1 cellular context compared by ENCODE assay signal in genomic region chr15:82680200-82681102, GRCh38.
TF ChIP-seq lines count a peak whose summit lies in the region.

No MANE protein-coding gene starts in this region.

TF ChIP-seq in GM12878, 131 proteins besides CTCF, POLR2A, EP300 and RAD21 (continued from another document):
- TF ChIP-seq ZBTB4 (CRISPR knock-in tag; IDR thresholded peaks at IDR 0.05) (no peak), CREB1 (IDR thresholded peaks at IDR 0.05; ENCODE audit: low read depth) (0 out of 2 replicates have a peak, but pooled peaks have one; percentile 16), TAF1 (IDR thresholded peaks at IDR 0.05; ENCODE audit: borderline replicate concordance, low read depth, low read length) (no peak), SRF (IDR thresholded peaks at IDR 0.05; ENCODE audit: low read depth in 2 of 2, low read length in 2 of 2) (no peak), MTA2 (IDR thresholded peaks at IDR 0.05; ENCODE audit: low read depth) (no peak), SMAD1 (IDR thresholded peaks at IDR 0.05; ENCODE audit: low read depth, partially characterized antibody) (no peak), CHD2 (IDR thresholded peaks at IDR 0.05; ENCODE audit: borderline replicate concordance, low read depth, low read length) (no peak), FOXK2 (IDR thresholded peaks at IDR 0.05) (no peak), TARDBP (IDR thresholded peaks at IDR 0.05; ENCODE audit: borderline replicate concordance) (no peak), ATF7 (IDR thresholded peaks at IDR 0.05; ENCODE audit: low read depth) (no peak), LARP7 (IDR thresholded peaks at IDR 0.05) (no peak), MAX (IDR thresholded peaks at IDR 0.05; ENCODE audit: low read depth, low read length) (no peak), PAX8 (IDR thresholded peaks at IDR 0.05) (no peak), CBX3 (IDR thresholded peaks at IDR 0.05; ENCODE audit: borderline replicate concordance, low read depth) (no peak), SUPT20H (IDR thresholded peaks at IDR 0.05; ENCODE audit: borderline replicate concordance, control insufficient read depth, low read depth, low read length) (no peak), HSF1 (IDR thresholded peaks at IDR 0.05; ENCODE audit: low read depth, low read length) (no peak), HCFC1 (IDR thresholded peaks at IDR 0.05; ENCODE audit: low read length) (no peak), STAT1 (conservative IDR thresholded peaks at IDR 0.05) (no peak), SIN3A (IDR thresholded peaks at IDR 0.05; ENCODE audit: low read depth, low read length) (no peak), IRF4 (IDR thresholded peaks at IDR 0.05; ENCODE audit: low read depth, low read length) (no peak), JUNB (IDR thresholded peaks at IDR 0.05) (no peak), NFXL1 (IDR thresholded peaks at IDR 0.05; ENCODE audit: borderline replicate concordance) (no peak), TBL1XR1 (IDR thresholded peaks at IDR 0.05; ENCODE audit: low read depth, low read length) (no peak), ZBTB40 (IDR thresholded peaks at IDR 0.05; ENCODE audit: borderline replicate concordance) (no peak), IKZF1 (conservative IDR thresholded peaks at IDR 0.05) (peak; percentile 58)
